Comparison of ENCODE assay signal across 5 cellular contexts in the genomic region with DNA sequence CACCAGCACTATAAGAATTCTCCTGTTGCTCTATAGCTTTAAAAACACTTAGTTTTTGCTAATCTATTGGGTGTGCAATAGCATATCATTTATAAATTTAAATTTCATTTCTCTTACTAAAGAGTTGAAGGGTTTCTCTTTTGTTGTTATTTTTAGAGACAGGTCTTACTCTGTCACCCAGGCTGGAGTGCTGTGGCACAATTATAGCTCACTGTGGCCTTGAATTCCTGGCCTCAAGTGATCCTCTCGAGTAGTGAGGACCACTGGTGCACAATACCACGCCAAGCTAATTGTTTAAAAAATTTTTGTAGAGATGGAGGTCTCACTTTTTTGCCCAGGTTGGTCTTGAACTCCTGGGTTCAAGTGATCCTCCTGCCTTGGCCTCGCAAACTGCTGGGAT.
"Had no signal": no experiment of that assay in that cellular context is flagged by ENCODE, and none has a peak within 500 bp of the region (broad histone marks: within the 10 kb centered on the region; RNA-seq: fewer than 3 reads in every experiment).

No MANE protein-coding gene starts in this region.

- DNase-seq: H9, HCEC 1CT had no signal

- ATAC-seq: GM23338, HepG2 had no signal

- H3K4me3 ChIP-seq: GM23338 had no signal

- H3K27ac ChIP-seq: HL-60 had no signal
